1 cellular context compared by ENCODE assay signal in the genomic region with DNA sequence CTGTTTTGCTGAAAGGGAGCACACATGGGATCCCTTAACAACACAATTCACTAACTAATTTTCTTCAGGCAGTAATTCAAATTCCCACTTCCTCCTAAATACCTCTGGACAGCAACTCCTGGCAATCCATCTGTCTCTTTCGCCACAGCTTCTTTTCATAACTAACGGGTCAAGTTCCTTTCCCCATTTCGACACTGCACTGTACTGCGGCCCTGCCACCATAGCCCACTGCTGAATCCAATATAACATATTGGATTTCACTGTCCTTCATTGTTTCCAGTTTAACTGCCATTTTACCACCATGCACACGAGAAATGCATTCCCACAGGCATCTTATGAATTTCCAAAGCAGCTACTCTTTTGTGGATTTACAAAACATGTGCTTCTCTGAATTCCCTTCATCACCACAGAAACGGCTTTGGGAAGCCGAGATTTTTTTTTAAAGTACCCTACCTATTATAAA.
TF ChIP-seq lines count a peak whose summit lies in the region.

No MANE protein-coding gene starts in this region.

TF ChIP-seq in HEK293, 187 proteins besides CTCF, POLR2A, EP300 and RAD21 (continued from another document and continues in another):
- TF ChIP-seq, protein P1, sequence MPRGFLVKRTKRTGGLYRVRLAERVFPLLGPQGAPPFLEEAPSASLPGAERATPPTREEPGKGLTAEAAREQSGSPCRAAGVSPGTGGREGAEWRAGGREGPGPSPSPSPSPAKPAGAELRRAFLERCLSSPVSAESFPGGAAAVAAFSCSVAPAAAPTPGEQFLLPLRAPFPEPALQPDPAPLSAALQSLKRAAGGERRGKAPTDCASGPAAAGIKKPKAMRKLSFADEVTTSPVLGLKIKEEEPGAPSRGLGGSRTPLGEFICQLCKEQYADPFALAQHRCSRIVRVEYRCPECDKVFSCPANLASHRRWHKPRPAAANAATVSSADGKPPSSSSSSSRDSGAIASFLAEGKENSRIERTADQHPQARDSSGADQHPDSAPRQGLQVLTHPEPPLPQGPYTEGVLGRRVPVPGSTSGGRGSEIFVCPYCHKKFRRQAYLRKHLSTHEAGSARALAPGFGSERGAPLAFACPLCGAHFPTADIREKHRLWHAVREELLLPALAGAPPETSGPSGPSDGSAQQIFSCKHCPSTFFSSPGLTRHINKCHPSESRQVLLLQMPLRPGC (tag by site-specific recombination; IDR thresholded peaks at IDR 0.05): no peak
- TF ChIP-seq ZNF37A (tag by site-specific recombination; IDR thresholded peaks at IDR 0.05) (no peak), YY1 (tag by site-specific recombination; IDR thresholded peaks at IDR 0.05) (no peak; the same call in 1 of the 2 replicates), ZNF558 (tag by site-specific recombination; IDR thresholded peaks at IDR 0.05) (no peak), ZNF341 (tag by site-specific recombination; IDR thresholded peaks at IDR 0.05; ENCODE audit: low read depth) (no peak), ZNF174 (tag by site-specific recombination; IDR thresholded peaks at IDR 0.05) (no peak), ZNF529 (tag by site-specific recombination; IDR thresholded peaks at IDR 0.05; ENCODE audit: insufficient replicate concordance) (no peak), ZFHX2 (tag by site-specific recombination; conservative IDR thresholded peaks at IDR 0.05) (no peak), ZNF514 (tag by site-specific recombination; IDR thresholded peaks at IDR 0.05) (no peak), ZNF175 (tag by site-specific recombination; IDR thresholded peaks at IDR 0.05) (no peak), HOXD13 (CRISPR knock-in tag; IDR thresholded peaks at IDR 0.05; ENCODE audit: borderline replicate concordance) (no peak), TSHZ1 (tag by site-specific recombination; IDR thresholded peaks at IDR 0.05; ENCODE audit: borderline replicate concordance) (no peak), ZNF791 (tag by site-specific recombination; IDR thresholded peaks at IDR 0.05) (no peak), ZNF747 (tag by site-specific recombination; IDR thresholded peaks at IDR 0.05) (no peak), ZNF214 (tag by site-specific recombination; IDR thresholded peaks at IDR 0.05; ENCODE audit: borderline replicate concordance) (no peak), ZNF501 (tag by site-specific recombination; IDR thresholded peaks at IDR 0.05) (no peak), FEZF1 (tag by site-specific recombination; IDR thresholded peaks at IDR 0.05) (peak; percentile 32; the same call in 1 of the 2 replicates), ZNF549 (tag by site-specific recombination; IDR thresholded peaks at IDR 0.05) (no peak), GLI4 (tag by site-specific recombination; IDR thresholded peaks at IDR 0.05) (no peak), ZNF266 (tag by site-specific recombination; IDR thresholded peaks at IDR 0.05; ENCODE audit: low read depth) (no peak), ZNF629 (tag by site-specific recombination; IDR thresholded peaks at IDR 0.05) (no peak), SP2 (tag by site-specific recombination; IDR thresholded peaks at IDR 0.05) (no peak), ZSCAN5A (tag by site-specific recombination; IDR thresholded peaks at IDR 0.05) (no peak), ZNF24 (tag by site-specific recombination; IDR thresholded peaks at IDR 0.05) (peak; percentile 26; the same call in 1 of the 2 replicates), ZNF223 (tag by site-specific recombination; IDR thresholded peaks at IDR 0.05) (no peak), EGR2 (tag by site-specific recombination; IDR thresholded peaks at IDR 0.05; ENCODE audit: low read depth) (no peak), ZNF664 (tag by site-specific recombination; IDR thresholded peaks at IDR 0.05) (no peak), ZSCAN4 (tag by site-specific recombination; IDR thresholded peaks at IDR 0.05) (no peak), ZNF169 (tag by site-specific recombination; IDR thresholded peaks at IDR 0.05) (no peak), GLIS2 (tag by site-specific recombination; IDR thresholded peaks at IDR 0.05) (no peak), ZNF239 (tag by site-specific recombination; IDR thresholded peaks at IDR 0.05) (no peak), MYNN (tag by site-specific recombination; IDR thresholded peaks at IDR 0.05; ENCODE audit: borderline replicate concordance) (peak; percentile 3; the same call in 1 of the 2 replicates), MEIS1 (CRISPR knock-in tag; IDR thresholded peaks at IDR 0.05; ENCODE audit: borderline replicate concordance) (no peak), ZNF677 (tag by site-specific recombination; IDR thresholded peaks at IDR 0.05) (no peak), ZNF654 (tag by site-specific recombination; IDR thresholded peaks at IDR 0.05; ENCODE audit: low read depth) (no peak), ZNF404 (tag by site-specific recombination; IDR thresholded peaks at IDR 0.05) (no peak), ZNF416 (tag by site-specific recombination; IDR thresholded peaks at IDR 0.05) (no peak), PRDM10 (tag by site-specific recombination; IDR thresholded peaks at IDR 0.05) (no peak), ELK4 (IDR thresholded peaks at IDR 0.05; ENCODE audit: borderline replicate concordance, low read depth, low read length) (no peak), PRDM1 (tag by site-specific recombination; IDR thresholded peaks at IDR 0.05) (peak; percentile 92), ZNF837 (tag by site-specific recombination; IDR thresholded peaks at IDR 0.05) (no peak), ZNF792 (tag by site-specific recombination; IDR thresholded peaks at IDR 0.05) (no peak), ZNF157 (tag by site-specific recombination; IDR thresholded peaks at IDR 0.05) (no peak)
- TF ChIP-seq, protein P2, sequence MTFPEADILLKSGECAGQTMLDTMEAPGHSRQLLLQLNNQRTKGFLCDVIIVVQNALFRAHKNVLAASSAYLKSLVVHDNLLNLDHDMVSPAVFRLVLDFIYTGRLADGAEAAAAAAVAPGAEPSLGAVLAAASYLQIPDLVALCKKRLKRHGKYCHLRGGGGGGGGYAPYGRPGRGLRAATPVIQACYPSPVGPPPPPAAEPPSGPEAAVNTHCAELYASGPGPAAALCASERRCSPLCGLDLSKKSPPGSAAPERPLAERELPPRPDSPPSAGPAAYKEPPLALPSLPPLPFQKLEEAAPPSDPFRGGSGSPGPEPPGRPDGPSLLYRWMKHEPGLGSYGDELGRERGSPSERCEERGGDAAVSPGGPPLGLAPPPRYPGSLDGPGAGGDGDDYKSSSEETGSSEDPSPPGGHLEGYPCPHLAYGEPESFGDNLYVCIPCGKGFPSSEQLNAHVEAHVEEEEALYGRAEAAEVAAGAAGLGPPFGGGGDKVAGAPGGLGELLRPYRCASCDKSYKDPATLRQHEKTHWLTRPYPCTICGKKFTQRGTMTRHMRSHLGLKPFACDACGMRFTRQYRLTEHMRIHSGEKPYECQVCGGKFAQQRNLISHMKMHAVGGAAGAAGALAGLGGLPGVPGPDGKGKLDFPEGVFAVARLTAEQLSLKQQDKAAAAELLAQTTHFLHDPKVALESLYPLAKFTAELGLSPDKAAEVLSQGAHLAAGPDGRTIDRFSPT (tag by site-specific recombination; IDR thresholded peaks at IDR 0.05): no peak
- TF ChIP-seq, protein P3, sequence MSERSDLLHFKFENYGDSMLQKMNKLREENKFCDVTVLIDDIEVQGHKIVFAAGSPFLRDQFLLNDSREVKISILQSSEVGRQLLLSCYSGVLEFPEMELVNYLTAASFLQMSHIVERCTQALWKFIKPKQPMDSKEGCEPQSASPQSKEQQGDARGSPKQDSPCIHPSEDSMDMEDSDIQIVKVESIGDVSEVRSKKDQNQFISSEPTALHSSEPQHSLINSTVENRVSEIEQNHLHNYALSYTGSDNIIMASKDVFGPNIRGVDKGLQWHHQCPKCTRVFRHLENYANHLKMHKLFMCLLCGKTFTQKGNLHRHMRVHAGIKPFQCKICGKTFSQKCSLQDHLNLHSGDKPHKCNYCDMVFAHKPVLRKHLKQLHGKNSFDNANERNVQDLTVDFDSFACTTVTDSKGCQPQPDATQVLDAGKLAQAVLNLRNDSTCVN (tag by site-specific recombination; optimal IDR thresholded peaks at IDR 0.05): no peak
- TF ChIP-seq, protein P4, sequence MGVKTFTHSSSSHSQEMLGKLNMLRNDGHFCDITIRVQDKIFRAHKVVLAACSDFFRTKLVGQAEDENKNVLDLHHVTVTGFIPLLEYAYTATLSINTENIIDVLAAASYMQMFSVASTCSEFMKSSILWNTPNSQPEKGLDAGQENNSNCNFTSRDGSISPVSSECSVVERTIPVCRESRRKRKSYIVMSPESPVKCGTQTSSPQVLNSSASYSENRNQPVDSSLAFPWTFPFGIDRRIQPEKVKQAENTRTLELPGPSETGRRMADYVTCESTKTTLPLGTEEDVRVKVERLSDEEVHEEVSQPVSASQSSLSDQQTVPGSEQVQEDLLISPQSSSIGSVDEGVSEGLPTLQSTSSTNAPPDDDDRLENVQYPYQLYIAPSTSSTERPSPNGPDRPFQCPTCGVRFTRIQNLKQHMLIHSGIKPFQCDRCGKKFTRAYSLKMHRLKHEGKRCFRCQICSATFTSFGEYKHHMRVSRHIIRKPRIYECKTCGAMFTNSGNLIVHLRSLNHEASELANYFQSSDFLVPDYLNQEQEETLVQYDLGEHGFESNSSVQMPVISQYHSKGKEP (tag by site-specific recombination; IDR thresholded peaks at IDR 0.05): peak; percentile 90
